In genomic region chr2:109197491-109198480, GRCh38 we compare ENCODE assay signal across 27 cellular contexts.
"Had no signal": no experiment of that assay in that cellular context is flagged by ENCODE, and none has a peak within 500 bp of the region (broad histone marks: within the 10 kb centered on the region; RNA-seq: fewer than 3 reads in every experiment).

No MANE protein-coding gene starts in this region.

- H3K4me1 ChIP-seq: left lung, prostate gland had no signal

- H3K9me3 Mint-ChIP-seq: activated B cell treated with CpG ODN at 0.5 μM for 24 hours; activated T-helper 17 cell treated with anti-CD3 and anti-CD28 coated beads, Interleukin-2, amount 50 U/mL, for 72 hours; effector memory CD8-positive, alpha-beta T cell; mesothelial cell of epicardium; T-cell; T-helper 2 cell treated with Interferon-gamma antibody and Interleukin-4, amounts not matched to agents 5 μg/mL and 100 μg/mL, for 36 hours had no signal

- H3K36me3 Mint-ChIP-seq: mesothelial cell of epicardium, T-cell had no signal

- DNase-seq: activated B cell treated with CpG ODN at 0.5 μM for 24 hours; activated CD4-positive, alpha-beta T cell treated with anti-CD3 and anti-CD28 coated beads for 36 hours; activated CD4-positive, alpha-beta T cell treated with anti-CD3 and anti-CD28 coated beads, Interleukin-2, amount 50 U/mL, for 48 hours; central memory CD4-positive, alpha-beta T cell; effector memory CD8-positive, alpha-beta T cell; foreskin melanocyte; kidney; left lung; naive thymus-derived CD8-positive, alpha-beta T cell; ovary; stomach; T-cell; trophoblast cell had no signal

- H3K36me3 ChIP-seq: adrenal gland, ascending aorta, left lung, neutrophil, ovary, prostate gland, stomach, suprapubic skin had no signal

- ATAC-seq: activated CD4-positive, alpha-beta T cell treated with anti-CD3 and anti-CD28 coated beads for 36 hours; activated T-helper 17 cell treated with anti-CD3 and anti-CD28 coated beads, Interleukin-2, amount 50 U/mL, for 72 hours; effector memory CD8-positive, alpha-beta T cell; esophagus mucosa; left lung; naive thymus-derived CD8-positive, alpha-beta T cell had no signal

- H3K27me3 ChIP-seq: adrenal gland, ascending aorta, left lung, neutrophil, ovary, stomach, suprapubic skin had no signal

- H3K9me3 ChIP-seq: adrenal gland, ascending aorta, left lung, neutrophil, ovary, prostate gland, stomach, suprapubic skin had no signal

- H3K27ac Mint-ChIP-seq: activated B cell treated with CpG ODN at 0.5 μM for 24 hours; activated CD4-positive, alpha-beta T cell treated with anti-CD3 and anti-CD28 coated beads for 36 hours; activated naive CD8-positive, alpha-beta T cell; activated T-helper 17 cell treated with anti-CD3 and anti-CD28 coated beads, Interleukin-2, amount 50 U/mL, for 72 hours; effector memory CD8-positive, alpha-beta T cell; mesothelial cell of epicardium; T-cell; T-helper 2 cell treated with Interferon-gamma antibody and Interleukin-4, amounts not matched to agents 5 μg/mL and 100 μg/mL, for 36 hours had no signal

- H3K4me1 Mint-ChIP-seq: activated CD4-positive, alpha-beta T cell treated with anti-CD3 and anti-CD28 coated beads for 36 hours; activated T-helper 17 cell treated with anti-CD3 and anti-CD28 coated beads, Interleukin-2, amount 50 U/mL, for 72 hours had no signal

- H3K4me3 ChIP-seq: adrenal gland, ascending aorta, left lung, lung, ovary, prostate gland, stomach, suprapubic skin had no signal

- H3K27me3 Mint-ChIP-seq: activated CD4-positive, alpha-beta T cell treated with anti-CD3 and anti-CD28 coated beads for 36 hours; activated naive CD8-positive, alpha-beta T cell had no signal

- H3K27ac ChIP-seq: adrenal gland, left lung, neutrophil, ovary, prostate gland, stomach, suprapubic skin had no signal

- H3K4me3 Mint-ChIP-seq: activated B cell treated with CpG ODN at 0.5 μM for 24 hours; activated CD4-positive, alpha-beta T cell treated with anti-CD3 and anti-CD28 coated beads for 36 hours; activated naive CD8-positive, alpha-beta T cell; activated T-helper 17 cell treated with anti-CD3 and anti-CD28 coated beads, Interleukin-2, amount 50 U/mL, for 72 hours; effector memory CD8-positive, alpha-beta T cell; mesothelial cell of epicardium; naive thymus-derived CD8-positive, alpha-beta T cell; T-cell; T-helper 2 cell treated with Interferon-gamma antibody and Interleukin-4, amounts not matched to agents 5 μg/mL and 100 μg/mL, for 36 hours had no signal

- FAIRE-seq: colon, endothelial cell of umbilical vein, kidney, TTC549 had no signal
